ENCODE assay signal across 7 cellular contexts in the genomic region with DNA sequence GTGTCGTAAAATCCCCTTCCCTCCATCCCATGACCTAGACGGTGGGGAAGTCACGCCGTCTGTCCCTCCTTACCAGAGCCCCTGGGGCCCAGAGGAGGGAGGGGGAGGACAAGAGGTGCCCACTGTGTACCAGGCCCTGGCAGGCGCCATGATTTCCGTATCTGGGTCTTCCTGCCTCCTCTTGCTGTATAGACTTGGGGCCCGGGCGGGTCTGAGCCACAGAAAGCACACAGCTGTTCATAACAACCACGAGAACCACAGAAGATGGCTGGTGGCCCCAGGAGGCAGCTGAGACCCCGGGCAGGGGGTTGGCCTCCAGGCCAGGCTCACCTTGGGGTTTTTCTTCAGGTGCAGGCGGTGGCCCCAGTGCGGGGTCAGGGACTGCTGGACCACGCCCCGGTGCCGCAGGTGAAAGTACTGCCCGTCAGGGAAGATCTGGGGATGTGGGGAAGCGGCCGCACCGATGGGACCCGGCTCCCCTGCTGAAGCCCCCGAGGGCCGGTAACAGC. TPM values are rescaled to one million over a fixed set of nuclear protein-coding genes. Genes with fewer than 3 reads are reported as not detected.
DNase-seq lines count a peak whose midpoint lies in the region; ATAC-seq, FAIRE-seq and TF ChIP-seq lines count a peak whose summit lies in the region.

No MANE protein-coding gene starts in this region.

- H3K27me3 Mint-ChIP-seq in activated naive CD8-positive, alpha-beta T cell treated with anti-CD3 and anti-CD28 coated beads, Interleukin-2, amount 10 ng/mL, durations not matched to agents 7 days and 5 days, result peaks cover 14% of the 10 kb centered on the region

- peak overlapping the region; percentile 12 for H4K5ac ChIP-seq in IMR-90 (ENCODE audit: low read depth, low read length)

- H3K27me3 ChIP-seq in IMR-90 (ENCODE audit: control insufficient read depth, insufficient read depth, low read length) (peaks cover 10% of the 10 kb centered on the region; the same call in 1 of the 2 replicates), keratinocyte (ENCODE audit: control insufficient read depth, extremely low read depth, insufficient read depth, low read length) (no peaks in the 10 kb centered on the region), stomach (peaks cover 0 to 25% (median 6%) of the 10 kb centered on the region in 3 donors)

- H3K79me2 ChIP-seq in keratinocyte (ENCODE audit: control insufficient read depth, insufficient read depth, low read length), result no peaks in the 10 kb centered on the region

- no peak for TF ChIP-seq POLR2A in IMR-90 (IDR thresholded peaks at IDR 0.05; ENCODE audit: low read depth, low read length)
- no peak for TF ChIP-seq POLR2A in stomach (IDR thresholded peaks at IDR 0.05)

- peak overlapping the region in 1 of 2 experiments; percentile 83; a peak in 1 of 4 replicates for H4K8ac ChIP-seq in IMR-90 (ENCODE audit: low read depth in 2 of 2, low read length in 2 of 2)

- H3K27ac ChIP-seq in IMR-90 (ENCODE audit: insufficient read depth, low read length) (peak overlapping the region; percentile 68; the same call in 1 of the 2 replicates), keratinocyte (ENCODE audit: control insufficient read depth, insufficient read depth, low read length) (no peak overlapping the region), stomach (peak overlapping the region; percentile 74 to 89 (median 79))

- CTCF ChIA-PET in IMR-90 (lab: Yijun Ruan, JAX), result no interaction called here

- H3K9ac ChIP-seq in IMR-90 (ENCODE audit: low read depth, low read length) (peak overlapping the region; percentile 66), keratinocyte (ENCODE audit: control insufficient read depth, extremely low read depth, insufficient read depth, low read length) (peak overlapping the region; percentile 65)

- WGBS in IMR-90 (ENCODE audit: extremely low coverage in 2 of 2, insufficient read length in 1 of 2), 2 experiments, result 80% methylated on average over 5 of the region's 22 CpGs; no CpG with 5 or more reads in 1 of the 2 experiments
- WGBS in stomach, 5 donors, result 34 to 64% (median 38%) methylated on average over 7 to 22 of the region's 22 CpGs

- no peak overlapping the region for H3K56ac ChIP-seq in IMR-90 (ENCODE audit: extremely low read depth, insufficient read depth, low read length)

- TF ChIP-seq CTCF in IMR-90 (conservative IDR thresholded peaks at IDR 0.05; ENCODE audit: low read depth, low read length) (no peak), keratinocyte (optimal IDR thresholded peaks at IDR 0.05 in 1 of 3, IDR thresholded peaks at IDR 0.05 in 1 of 3, conservative IDR thresholded peaks at IDR 0.05 in 1 of 3; ENCODE audit: extremely low read depth in 1 of 3, insufficient read depth in 2 of 3, low read length in 3 of 3) (no peak), stomach (IDR thresholded peaks at IDR 0.05) (no peak)

- no peak for DNase-seq in IMR-90
- DNase-seq in activated naive CD8-positive, alpha-beta T cell treated with anti-CD3 and anti-CD28 coated beads, Interleukin-2, amount 10 ng/mL, durations not matched to agents 7 days and 5 days, result no peak
- no peak for DNase-seq in keratinocyte (ENCODE audit: low read depth, low spot score)
- no peak for DNase-seq in stomach
- DNase-seq in effector CD4-positive, alpha-beta T cell, result no peak
- DNase-seq in OCI-M1 (lab: John Stamatoyannopoulos, UW), result no peak
- no peak for DNase-seq in middle frontal gyrus (ENCODE audit: extremely low spot score, low spot score)

- H2BK15ac ChIP-seq in IMR-90 (ENCODE audit: low read depth, low read length), result no peak overlapping the region

- H3K4me2 ChIP-seq in IMR-90 (ENCODE audit: low read depth, low read length) (peak overlapping the region; percentile 73), keratinocyte (ENCODE audit: control insufficient read depth, extremely low read depth, insufficient read depth, low read depth, low read length) (peak overlapping the region; percentile 94)

- H3K18ac ChIP-seq in IMR-90 (ENCODE audit: low read depth, low read length), result no peak overlapping the region

- H2AFZ ChIP-seq in IMR-90 (replicated peaks; ENCODE audit: low read length, poor library complexity) (peak overlapping the region; percentile 99), keratinocyte (ENCODE audit: control insufficient read depth, low read length) (no peak overlapping the region)

- no peak overlapping the region for H2BK20ac ChIP-seq in IMR-90 (ENCODE audit: low read depth, low read length)

- no TSS peak for BruUV-seq in IMR-90 (replicated peaks; lab: Mats Ljungman, UMichigan)

- H3K23ac ChIP-seq in IMR-90 (ENCODE audit: low read depth, low read length), result no peak overlapping the region

- H3K4me1 Mint-ChIP-seq in activated naive CD8-positive, alpha-beta T cell treated with anti-CD3 and anti-CD28 coated beads, Interleukin-2, amount 10 ng/mL, durations not matched to agents 7 days and 5 days, result peaks cover 11% of the 10 kb centered on the region

- H2BK120ac ChIP-seq in IMR-90 (ENCODE audit: low read depth, low read length), result no peak overlapping the region

- intact Hi-C loops in IMR-90 (cut with micrococcal nuclease), result no loop called here
- intact Hi-C loops in stomach (cut with DNase I; ENCODE audit: low total_unique reads), result no loop called here

- peak overlapping the region; percentile 71 for H3K27ac Mint-ChIP-seq in activated naive CD8-positive, alpha-beta T cell treated with anti-CD3 and anti-CD28 coated beads, Interleukin-2, amount 10 ng/mL, durations not matched to agents 7 days and 5 days

- H3K4me3 ChIP-seq in IMR-90 (ENCODE audit: insufficient read depth, low read depth, low read length) (peak overlapping the region; percentile 58), keratinocyte (ENCODE audit: control insufficient read depth in 2 of 3, extremely low read depth in 1 of 3, insufficient read depth in 2 of 3, low read depth in 1 of 3, low read length in 3 of 3) (peak overlapping the region; percentile 54 to 78 (median 77)), stomach (peak overlapping the region; percentile 50 to 75 (median 53))

- H3K36me3 ChIP-seq in IMR-90 (ENCODE audit: control insufficient read depth, insufficient read depth, low read length) (no peaks in the 10 kb centered on the region), keratinocyte (ENCODE audit: control insufficient read depth in 2 of 2, extremely low read depth in 1 of 2, insufficient read depth in 2 of 2, low read length in 2 of 2) (no peaks in the 10 kb centered on the region), stomach (no peaks in the 10 kb centered on the region)

- no peak overlapping the region for H2AK5ac ChIP-seq in IMR-90 (ENCODE audit: low read depth, low read length)

- dilution Hi-C loops in IMR-90 (cut with HindIII; ENCODE audit: low sequenced_read_pairs, unreplicated experiment) (no loop called here), keratinocyte (cut with MboI; ENCODE audit: extremely low pct_ligation_motif_present, low sequenced_read_pairs) (no loop called here)

- peak overlapping the region; percentile 43; the same call in 1 of the 2 replicates for H4K91ac ChIP-seq in IMR-90 (ENCODE audit: insufficient read depth, low read depth, low read length)

- in situ Hi-C loops in IMR-90 (cut with MboI; ENCODE audit: low sequenced_read_pairs), result no loop called here

- no peak for ATAC-seq in IMR-90 (ENCODE audit: low read depth)
- ATAC-seq in activated naive CD8-positive, alpha-beta T cell treated with anti-CD3 and anti-CD28 coated beads, Interleukin-2, amount 10 ng/mL, durations not matched to agents 7 days and 5 days (ENCODE audit: low read depth), result no peak

- peaks cover 9% of the 10 kb centered on the region for H3K4me1 ChIP-seq in IMR-90 (ENCODE audit: control insufficient read depth, insufficient read depth, low read length)
- H3K4me1 ChIP-seq in keratinocyte (ENCODE audit: control insufficient read depth, extremely low read depth, insufficient read depth, low read length), result peaks cover 12% of the 10 kb centered on the region
- H3K4me1 ChIP-seq in stomach, result peaks cover 18 to 26% (median 23%) of the 10 kb centered on the region in 4 donors

- no peaks in the 10 kb centered on the region for H3K9me3 Mint-ChIP-seq in activated naive CD8-positive, alpha-beta T cell treated with anti-CD3 and anti-CD28 coated beads, Interleukin-2, amount 10 ng/mL, durations not matched to agents 7 days and 5 days

- peak overlapping the region; percentile 93 for H2AK9ac ChIP-seq in IMR-90 (replicated peaks; ENCODE audit: low read depth, low read length, poor library complexity)

- H2BK5ac ChIP-seq in IMR-90 (ENCODE audit: low read depth, low read length, poor library complexity, severe bottlenecking), result peak overlapping the region; percentile 47

- H3K36me3 Mint-ChIP-seq in activated naive CD8-positive, alpha-beta T cell treated with anti-CD3 and anti-CD28 coated beads, Interleukin-2, amount 10 ng/mL, durations not matched to agents 7 days and 5 days, result no peaks in the 10 kb centered on the region

- H3K4me3 Mint-ChIP-seq in activated naive CD8-positive, alpha-beta T cell treated with anti-CD3 and anti-CD28 coated beads, Interleukin-2, amount 10 ng/mL, durations not matched to agents 7 days and 5 days, result peak overlapping the region; percentile 77

- no peak for TF ChIP-seq RAD21 in IMR-90 (IDR thresholded peaks at IDR 0.05; ENCODE audit: low read length)

- no peaks in the 10 kb centered on the region for H3K9me1 ChIP-seq in IMR-90 (ENCODE audit: insufficient read depth, low read length)
- H3K9me1 ChIP-seq in keratinocyte (ENCODE audit: control insufficient read depth, extremely low read depth, insufficient read depth, low read length), result no peaks in the 10 kb centered on the region

- peak overlapping the region; percentile 73 for H3K14ac ChIP-seq in IMR-90 (replicated peaks; ENCODE audit: low read depth, low read length)

- FAIRE-seq in keratinocyte (lab: Jason Lieb, UNC), result no peak

- H3K9me3 ChIP-seq in IMR-90 (ENCODE audit: control insufficient read depth, insufficient read depth, low read length) (no peaks in the 10 kb centered on the region), keratinocyte (ENCODE audit: control insufficient read depth, low read depth, low read length) (no peaks in the 10 kb centered on the region), stomach (no peaks in the 10 kb centered on the region)

- peaks cover 3% of the 10 kb centered on the region; the same call in 1 of the 2 replicates for H4K20me1 ChIP-seq in IMR-90 (ENCODE audit: insufficient read depth, low read length)
- no peaks in the 10 kb centered on the region for H4K20me1 ChIP-seq in keratinocyte (ENCODE audit: control insufficient read depth, extremely low read depth, insufficient read depth, low read length)

- POLR2A ChIA-PET in IMR-90 (lab: Charles Lee; ENCODE audit: unreplicated experiment), result no interaction called here
- POLR2A ChIA-PET in activated naive CD8-positive, alpha-beta T cell treated with anti-CD3 and anti-CD28 coated beads, Interleukin-2, amount 10 ng/mL, durations not matched to agents 7 days and 5 days (lab: Charles Lee), result interaction anchor here (1.5 kb wide), 1 partner anchor 18 kb away, joined by 5 read pairs; no protein-coding TSS in a partner anchor

- no peak for TF ChIP-seq EP300 in stomach (IDR thresholded peaks at IDR 0.05)

- no peaks in the 10 kb centered on the region for H3K79me1 ChIP-seq in IMR-90 (ENCODE audit: low read depth in 1 of 2, low read length in 2 of 2)

- peak overlapping the region; percentile 77 for H3K4ac ChIP-seq in IMR-90 (ENCODE audit: low read depth, low read length)

RNA-seq across cellular contexts. Expression of a gene that starts 0.6 kb away (rescaled TPM):
- total RNA-seq in IMR-90 (2012; rRNA removed), result 0.56 and 0.72 TPM in 2 replicates
- polyA plus RNA-seq in IMR-90 (2012; rRNA removed), result 1.7 and 2.9 TPM in 2 replicates
- polyA plus RNA-seq in IMR-90 (2012; cell fraction: cytosol; rRNA removed), result 0.29 and 1.2 TPM in 2 replicates
- polyA plus RNA-seq in IMR-90 (2012; cell fraction: nucleus; rRNA removed; ENCODE audit: low replicate concordance), result 31.5 and 85.3 TPM in 2 replicates
- total RNA-seq in activated naive CD8-positive, alpha-beta T cell treated with anti-CD3 and anti-CD28 coated beads, Interleukin-2, amount 10 ng/mL, durations not matched to agents 7 days and 5 days, result 1 to 10 TPM; 6.7 to 9.7 TPM
- 0.25 to 1.2 TPM (median 0.27 TPM) in 3 replicates for polyA plus RNA-seq in keratinocyte
- 0.36 TPM for polyA plus RNA-seq in keratinocyte (2011; ENCODE audit: low read depth)
- 0.12 and 0.35 TPM in 2 replicates for polyA plus RNA-seq in keratinocyte (2011; cell fraction: cytosol; rRNA removed)
- polyA plus RNA-seq in keratinocyte (2011; cell fraction: nucleus; rRNA removed), result 4.0 and 6.0 TPM in 2 replicates
- polyA plus RNA-seq in keratinocyte (2012; ENCODE audit: low replicate concordance), result 0.71 and 0.93 TPM in 2 replicates
- 0.22 to 0.92 TPM in 2 of 3 replicates, not detected in the other for polyA minus RNA-seq in keratinocyte
- not detected for polyA minus RNA-seq in keratinocyte (2011; cell fraction: cytosol; rRNA and poly(A)+ RNA removed)
- polyA minus RNA-seq in keratinocyte (2011; cell fraction: nucleus; rRNA and poly(A)+ RNA removed), result 0.53 and 1.7 TPM in 2 replicates
- 10 to 100 TPM in 2 of 5 donors, 1 to 10 TPM in 1, not detected in 2; 1.7 to 26.8 (median 19.7) TPM for total RNA-seq in stomach
- 1 to 10 TPM; 2.7 to 5.0 (median 3.2) TPM for polyA plus RNA-seq in stomach

RNA-seq across cellular contexts. Expression of a gene that starts 1.5 kb away (rescaled TPM):
- total RNA-seq in IMR-90 (2012; rRNA removed) (1.3 and 1.7 TPM in 2 replicates), stomach (10 to 100 TPM in 1 of 5 donors, 1 to 10 TPM in 1, not detected in 3; 3.7 to 24.3 TPM)
- polyA plus RNA-seq in IMR-90 (2012; rRNA removed) (2.2 and 3.2 TPM in 2 replicates), keratinocyte (1.2 to 1.3 TPM (median 1.2 TPM) in 3 replicates), stomach (10 to 100 TPM in 1 of 3 donors, 1 to 10 TPM in 2; 3.5 to 10.1 (median 6.1) TPM)
- 2.8 and 4.8 TPM in 2 replicates for polyA plus RNA-seq in IMR-90 (2012; cell fraction: cytosol; rRNA removed)
- 2.0 and 2.7 TPM in 2 replicates for polyA plus RNA-seq in IMR-90 (2012; cell fraction: nucleus; rRNA removed; ENCODE audit: low replicate concordance)
- total RNA-seq in activated naive CD8-positive, alpha-beta T cell treated with anti-CD3 and anti-CD28 coated beads, Interleukin-2, amount 10 ng/mL, durations not matched to agents 7 days and 5 days, result 1 to 10 TPM; 2.2 to 2.8 TPM
- polyA plus RNA-seq in keratinocyte (2011; ENCODE audit: low read depth), result 1.8 TPM
- polyA plus RNA-seq in keratinocyte (2011; cell fraction: cytosol; rRNA removed), result 1.4 and 3.0 TPM in 2 replicates
- polyA plus RNA-seq in keratinocyte (2011; cell fraction: nucleus; rRNA removed), result 1.1 and 1.5 TPM in 2 replicates
- 2.0 and 3.1 TPM in 2 replicates for polyA plus RNA-seq in keratinocyte (2012; ENCODE audit: low replicate concordance)
- polyA minus RNA-seq in keratinocyte, result 0.80 to 5.9 TPM (median 2.5 TPM) in 3 replicates
- polyA minus RNA-seq in keratinocyte (2011; cell fraction: cytosol; rRNA and poly(A)+ RNA removed), result 4.4 TPM
- polyA minus RNA-seq in keratinocyte (2011; cell fraction: nucleus; rRNA and poly(A)+ RNA removed), result 1.2 and 1.4 TPM in 2 replicates

RNA-seq across cellular contexts. Expression of a gene that starts 10.5 kb away (rescaled TPM):
- total RNA-seq in IMR-90 (2012; rRNA removed) (10.4 and 10.6 TPM in 2 replicates), stomach (10 to 100 TPM in 4 of 5 donors, 1 to 10 TPM in 1; 5.4 to 84.3 (median 21.3) TPM)
- polyA plus RNA-seq in IMR-90 (2012; rRNA removed) (34.9 and 40.8 TPM in 2 replicates), keratinocyte (11.2 to 24.9 TPM (median 13.8 TPM) in 3 replicates), stomach (10 to 100 TPM; 25.4 to 34.9 (median 32.7) TPM)
- 36.9 and 49.4 TPM in 2 replicates for polyA plus RNA-seq in IMR-90 (2012; cell fraction: cytosol; rRNA removed)
- 25.0 and 47.9 TPM in 2 replicates for polyA plus RNA-seq in IMR-90 (2012; cell fraction: nucleus; rRNA removed; ENCODE audit: low replicate concordance)
- 10 to 100 TPM; 48.0 to 51.2 TPM for total RNA-seq in activated naive CD8-positive, alpha-beta T cell treated with anti-CD3 and anti-CD28 coated beads, Interleukin-2, amount 10 ng/mL, durations not matched to agents 7 days and 5 days
- 5.0 TPM for polyA plus RNA-seq in keratinocyte (2011; ENCODE audit: low read depth)
- 12.9 and 35.3 TPM in 2 replicates for polyA plus RNA-seq in keratinocyte (2011; cell fraction: cytosol; rRNA removed)
- polyA plus RNA-seq in keratinocyte (2011; cell fraction: nucleus; rRNA removed), result 16.8 and 23.9 TPM in 2 replicates
- 17.7 and 18.7 TPM in 2 replicates for polyA plus RNA-seq in keratinocyte (2012; ENCODE audit: low replicate concordance)
- 6.2 to 16.8 TPM (median 10.1 TPM) in 3 replicates for polyA minus RNA-seq in keratinocyte
- polyA minus RNA-seq in keratinocyte (2011; cell fraction: cytosol; rRNA and poly(A)+ RNA removed), result 30.5 TPM
- polyA minus RNA-seq in keratinocyte (2011; cell fraction: nucleus; rRNA and poly(A)+ RNA removed), result 13.4 and 14.5 TPM in 2 replicates

RNA-seq across cellular contexts. Expression of a gene that starts 23.3 kb away (rescaled TPM):
- total RNA-seq in IMR-90 (2012; rRNA removed) (0.83 and 0.90 TPM in 2 replicates), stomach (10 to 100 TPM in 1 of 5 donors, 1 to 10 TPM in 2, not detected in 2; 1.7 to 29.5 (median 1.8) TPM)
- polyA plus RNA-seq in IMR-90 (2012; rRNA removed) (10.8 and 13.4 TPM in 2 replicates), keratinocyte (4.2 to 8.5 TPM (median 5.7 TPM) in 3 replicates), stomach (1 to 10 TPM; 1.1 to 5.6 (median 1.4) TPM)
- polyA plus RNA-seq in IMR-90 (2012; cell fraction: cytosol; rRNA removed), result 7.7 and 13.2 TPM in 2 replicates
- polyA plus RNA-seq in IMR-90 (2012; cell fraction: nucleus; rRNA removed; ENCODE audit: low replicate concordance), result 31.7 and 79.5 TPM in 2 replicates
- 1 to 10 TPM; 1.8 to 2.1 TPM for total RNA-seq in activated naive CD8-positive, alpha-beta T cell treated with anti-CD3 and anti-CD28 coated beads, Interleukin-2, amount 10 ng/mL, durations not matched to agents 7 days and 5 days
- 1.9 TPM for polyA plus RNA-seq in keratinocyte (2011; ENCODE audit: low read depth)
- polyA plus RNA-seq in keratinocyte (2011; cell fraction: cytosol; rRNA removed), result 5.2 and 8.3 TPM in 2 replicates
- 17.7 and 25.8 TPM in 2 replicates for polyA plus RNA-seq in keratinocyte (2011; cell fraction: nucleus; rRNA removed)
- 3.6 and 8.7 TPM in 2 replicates for polyA plus RNA-seq in keratinocyte (2012; ENCODE audit: low replicate concordance)
- 4.6 to 5.7 TPM (median 5.1 TPM) in 3 replicates for polyA minus RNA-seq in keratinocyte
- polyA minus RNA-seq in keratinocyte (2011; cell fraction: cytosol; rRNA and poly(A)+ RNA removed), result 15.2 TPM
- polyA minus RNA-seq in keratinocyte (2011; cell fraction: nucleus; rRNA and poly(A)+ RNA removed), result 7.5 and 9.9 TPM in 2 replicates

RNA-seq across cellular contexts. Expression of a gene that starts 34.4 kb away (rescaled TPM):
- total RNA-seq in IMR-90 (2012; rRNA removed) (not detected in 2 replicates), stomach (not detected)
- polyA plus RNA-seq in IMR-90 (2012; rRNA removed) (0.04 TPM in 1 of 2 replicates, not detected in the other), keratinocyte (0.05 to 0.26 TPM (median 0.06 TPM) in 3 replicates), stomach (under 1 TPM in 2 of 3 donors, not detected in 1; 0.12 to 0.80 TPM)
- polyA plus RNA-seq in IMR-90 (2012; cell fraction: cytosol; rRNA removed), result 0.05 TPM in 1 of 2 replicates, not detected in the other
- 0.76 and 1.1 TPM in 2 replicates for polyA plus RNA-seq in IMR-90 (2012; cell fraction: nucleus; rRNA removed; ENCODE audit: low replicate concordance)
- total RNA-seq in activated naive CD8-positive, alpha-beta T cell treated with anti-CD3 and anti-CD28 coated beads, Interleukin-2, amount 10 ng/mL, durations not matched to agents 7 days and 5 days, result not detected
- not detected for polyA plus RNA-seq in keratinocyte (2011; ENCODE audit: low read depth)
- polyA plus RNA-seq in keratinocyte (2011; cell fraction: cytosol; rRNA removed), result 0.08 TPM in 1 of 2 replicates, not detected in the other
- polyA plus RNA-seq in keratinocyte (2011; cell fraction: nucleus; rRNA removed), result 1.1 and 1.5 TPM in 2 replicates
- polyA plus RNA-seq in keratinocyte (2012; ENCODE audit: low replicate concordance), result 0.45 TPM in 1 of 2 replicates, not detected in the other
- polyA minus RNA-seq in keratinocyte, result 0.07 TPM in 1 of 3 replicates, not detected in the others
- not detected for polyA minus RNA-seq in keratinocyte (2011; cell fraction: cytosol; rRNA and poly(A)+ RNA removed)
- polyA minus RNA-seq in keratinocyte (2011; cell fraction: nucleus; rRNA and poly(A)+ RNA removed), result 0.42 TPM in 1 of 2 replicates, not detected in the other
